In genomic region chr1:19010503-19010902, GRCh38 we compare ENCODE assay signal across 10 cellular contexts. TPM values are rescaled to one million over a fixed set of nuclear protein-coding genes. Genes with fewer than 3 reads are reported as not detected.
A peak's percentile ranks its signal among the peaks of the same experiment; 100 is the strongest.
DNase-seq lines count a peak whose midpoint lies in the region; ATAC-seq and TF ChIP-seq lines count a peak whose summit lies in the region.
"Had no signal": no experiment of that assay in that cellular context is flagged by ENCODE, and none has a peak within 500 bp of the region (broad histone marks: within the 10 kb centered on the region; RNA-seq: fewer than 3 reads in every experiment).

No MANE protein-coding gene starts in this region.

- H3K4me1 ChIP-seq in left lung = peaks cover 22 to 31% of the 10 kb centered on the region in 2 donors
- peaks cover 5 to 39% (median 27%) of the 10 kb centered on the region in 4 donors for H3K4me1 ChIP-seq in tibial artery

- intact Hi-C loops in activated T-helper 2 cell treated with anti-CD3 and anti-CD28 coated beads, Interferon-gamma antibody, Interleukin-2, Interleukin-4, amounts not matched to agents 10 μg/mL and 5 μg/mL and 100 μg/mL, durations not matched to agents 14 hours and 24 hours and 36 hours (cut with micrococcal nuclease) = loop anchor here (5.0 kb wide), 2 partner anchors 47 to 108 kb away; partner anchors contain the start of gene ALDH4A1
- intact Hi-C loops in left lung (cut with DNase I) = no loop called here
- intact Hi-C loops in tibial artery (cut with DNase I; ENCODE audit: low total_unique reads) = loop anchor here (10.0 kb wide), 1 partner anchor 84 kb away; no protein-coding TSS in a partner anchor

- H3K27ac ChIP-seq in left lung (peak overlapping the region; percentile 65 to 81), tibial artery (peak overlapping the region; percentile 52 to 81)

- no peak for DNase-seq in T-helper 2 cell treated with Interferon-gamma antibody and Interleukin-4, amounts not matched to agents 5 μg/mL and 100 μg/mL, for 36 hours (ENCODE audit: low spot score)
- DNase-seq in T-helper 2 cell = no peak
- DNase-seq in activated T-helper 2 cell treated with anti-CD3 and anti-CD28 coated beads, Interferon-gamma antibody, Interleukin-2, Interleukin-4, amounts not matched to agents 10 μg/mL and 5 μg/mL and 100 μg/mL, durations not matched to agents 14 hours and 24 hours and 36 hours (ENCODE audit: low spot score) = no peak
- no peak for DNase-seq in left lung
- DNase-seq in tibial artery = no peak
- DNase-seq in KBM-7 = no peak
- no peak for DNase-seq in GOT3 (lab: John Stamatoyannopoulos, UW)
- DNase-seq: glutamatergic neuron had no signal

- H3K36me3 Mint-ChIP-seq in T-helper 2 cell treated with Interferon-gamma antibody and Interleukin-4, amounts not matched to agents 5 μg/mL and 100 μg/mL, for 36 hours (ENCODE audit: low read depth) = peaks cover 1% of the 10 kb centered on the region
- peaks cover 4% of the 10 kb centered on the region for H3K36me3 Mint-ChIP-seq in activated T-helper 2 cell treated with anti-CD3 and anti-CD28 coated beads, Interferon-gamma antibody, Interleukin-2, Interleukin-4, amounts not matched to agents 10 μg/mL and 5 μg/mL and 100 μg/mL, durations not matched to agents 14 hours and 24 hours and 36 hours (ENCODE audit: low read depth)
- H3K36me3 Mint-ChIP-seq: stimulated activated naive B cell treated with anti-CD40 and anti-IgM and Interleukin-4, amounts not matched to agents 10 μg/mL and 1 μg/mL and 100 μg/mL, for 72 hours had no signal

- H3K4me3 ChIP-seq in left lung (no peak overlapping the region), tibial artery (no peak overlapping the region)

- peaks cover 11% of the 10 kb centered on the region for H3K9me3 Mint-ChIP-seq in T-helper 2 cell treated with Interferon-gamma antibody and Interleukin-4, amounts not matched to agents 5 μg/mL and 100 μg/mL, for 36 hours
- H3K9me3 Mint-ChIP-seq in activated T-helper 2 cell treated with anti-CD3 and anti-CD28 coated beads, Interferon-gamma antibody, Interleukin-2, Interleukin-4, amounts not matched to agents 10 μg/mL and 5 μg/mL and 100 μg/mL, durations not matched to agents 14 hours and 24 hours and 36 hours = peaks cover 7% of the 10 kb centered on the region
- H3K9me3 Mint-ChIP-seq: stimulated activated naive B cell treated with anti-CD40 and anti-IgM and Interleukin-4, amounts not matched to agents 10 μg/mL and 1 μg/mL and 100 μg/mL, for 72 hours had no signal

- H3K4me3 Mint-ChIP-seq in T-helper 2 cell treated with Interferon-gamma antibody and Interleukin-4, amounts not matched to agents 5 μg/mL and 100 μg/mL, for 36 hours = peak overlapping the region; percentile 58
- no peak overlapping the region for H3K4me3 Mint-ChIP-seq in activated T-helper 2 cell treated with anti-CD3 and anti-CD28 coated beads, Interferon-gamma antibody, Interleukin-2, Interleukin-4, amounts not matched to agents 10 μg/mL and 5 μg/mL and 100 μg/mL, durations not matched to agents 14 hours and 24 hours and 36 hours (ENCODE audit: low read depth)
- H3K4me3 Mint-ChIP-seq: stimulated activated naive B cell treated with anti-CD40 and anti-IgM and Interleukin-4, amounts not matched to agents 10 μg/mL and 1 μg/mL and 100 μg/mL, for 72 hours had no signal

- H3K36me3 ChIP-seq in left lung (no peaks in the 10 kb centered on the region), tibial artery (no peaks in the 10 kb centered on the region)

- H3K27me3 ChIP-seq in left lung (no peaks in the 10 kb centered on the region), tibial artery (no peaks in the 10 kb centered on the region)

- in situ Hi-C loops in KBM-7 (cut with MboI; ENCODE audit: low pct_unique_long_range_greater_than_20kb, low sequenced_read_pairs) = no loop called here

- no peaks in the 10 kb centered on the region for H3K9me3 ChIP-seq in left lung
- no peaks in the 10 kb centered on the region for H3K9me3 ChIP-seq in tibial artery

- peak overlapping the region; percentile 86 for H3K27ac Mint-ChIP-seq in T-helper 2 cell treated with Interferon-gamma antibody and Interleukin-4, amounts not matched to agents 5 μg/mL and 100 μg/mL, for 36 hours
- peak overlapping the region; percentile 89 for H3K27ac Mint-ChIP-seq in activated T-helper 2 cell treated with anti-CD3 and anti-CD28 coated beads, Interferon-gamma antibody, Interleukin-2, Interleukin-4, amounts not matched to agents 10 μg/mL and 5 μg/mL and 100 μg/mL, durations not matched to agents 14 hours and 24 hours and 36 hours
- H3K27ac Mint-ChIP-seq: stimulated activated naive B cell treated with anti-CD40 and anti-IgM and Interleukin-4, amounts not matched to agents 10 μg/mL and 1 μg/mL and 100 μg/mL, for 72 hours had no signal

- H3K4me1 Mint-ChIP-seq in T-helper 2 cell treated with Interferon-gamma antibody and Interleukin-4, amounts not matched to agents 5 μg/mL and 100 μg/mL, for 36 hours (ENCODE audit: low read depth) = peaks cover 37% of the 10 kb centered on the region
- peaks cover 46% of the 10 kb centered on the region for H3K4me1 Mint-ChIP-seq in activated T-helper 2 cell treated with anti-CD3 and anti-CD28 coated beads, Interferon-gamma antibody, Interleukin-2, Interleukin-4, amounts not matched to agents 10 μg/mL and 5 μg/mL and 100 μg/mL, durations not matched to agents 14 hours and 24 hours and 36 hours (ENCODE audit: low read depth)

- H3K27me3 Mint-ChIP-seq in T-helper 2 cell treated with Interferon-gamma antibody and Interleukin-4, amounts not matched to agents 5 μg/mL and 100 μg/mL, for 36 hours (ENCODE audit: low read depth) = no peaks in the 10 kb centered on the region
- H3K27me3 Mint-ChIP-seq in activated T-helper 2 cell treated with anti-CD3 and anti-CD28 coated beads, Interferon-gamma antibody, Interleukin-2, Interleukin-4, amounts not matched to agents 10 μg/mL and 5 μg/mL and 100 μg/mL, durations not matched to agents 14 hours and 24 hours and 36 hours (ENCODE audit: low read depth) = no peaks in the 10 kb centered on the region

- ATAC-seq in left lung (peak; percentile 57), GM18502 (IDR thresholded peaks at IDR 0.05; ENCODE audit: poor library complexity, unreplicated experiment) (no peak)

- TF ChIP-seq CTCF in left lung (IDR thresholded peaks at IDR 0.05) = no peak
- TF ChIP-seq CTCF in tibial artery (IDR thresholded peaks at IDR 0.05) = no peak

RNA-seq across cellular contexts. Expression of gene IFFO2, which starts 54.0 kb away (rescaled TPM):
- 48.5 and 49.4 TPM in 2 replicates for total RNA-seq in activated T-helper 2 cell treated with anti-CD3 and anti-CD28 coated beads, Interferon-gamma antibody, Interleukin-2, Interleukin-4, amounts not matched to agents 10 μg/mL and 5 μg/mL and 100 μg/mL, durations not matched to agents 14 hours and 24 hours and 36 hours
- total RNA-seq in left lung = 10 to 100 TPM; 14.1 to 14.7 TPM

Comparison
In these comparisons a context has a peak if more than half of its experiments do, and no peak if none do; other contexts are left out.
1. intact Hi-C loops: an anchor here in activated T-helper 2 cell treated with anti-CD3 and anti-CD28 coated beads, Interferon-gamma antibody, Interleukin-2, Interleukin-4, amounts not matched to agents 10 μg/mL and 5 μg/mL and 100 μg/mL, durations not matched to agents 14 hours and 24 hours and 36 hours (5.0 kb wide) and tibial artery (10.0 kb wide); none called in left lung.